23 cellular contexts compared by ENCODE assay signal in the genomic region with DNA sequence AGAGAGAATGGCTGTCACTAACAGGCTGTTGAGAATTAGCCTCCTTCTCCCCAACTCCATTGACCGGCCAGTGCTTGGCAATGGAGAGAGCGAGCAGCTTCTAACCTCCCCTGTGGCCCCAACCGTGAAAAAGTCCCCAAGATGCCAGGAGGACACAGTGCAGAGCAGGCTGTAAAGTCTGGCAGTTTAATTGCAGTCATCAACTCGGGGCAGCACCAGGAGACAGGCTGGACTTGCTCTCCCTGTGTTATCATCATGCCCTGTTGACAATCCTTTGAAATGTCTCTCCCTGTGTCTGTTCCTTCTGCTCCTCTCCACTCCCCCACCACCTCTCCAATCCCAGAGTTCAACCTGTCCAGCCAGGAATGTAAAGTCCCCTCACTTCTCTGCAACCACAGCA.
"Had no signal": no experiment of that assay in that cellular context is flagged by ENCODE, and none has a peak within 500 bp of the region (broad histone marks: within the 10 kb centered on the region; RNA-seq: fewer than 3 reads in every experiment).

No MANE protein-coding gene starts in this region.

- H3K4me1 ChIP-seq: adrenal gland, colonic mucosa had no signal

- H3K4me1 Mint-ChIP-seq: activated naive CD4-positive, alpha-beta T cell treated with anti-CD3 and anti-CD28 coated beads, Interleukin-2, amount 50 U/mL, for 24 hours; central memory CD8-positive, alpha-beta T cell; T-cell had no signal

- H3K9me3 Mint-ChIP-seq: activated naive CD4-positive, alpha-beta T cell treated with anti-CD3 and anti-CD28 coated beads, Interleukin-2, amount 50 U/mL, for 24 hours; central memory CD8-positive, alpha-beta T cell; effector memory CD8-positive, alpha-beta T cell; natural killer cell treated with Interleukin-12 subunit alpha and Interleukin-12 subunit beta and Interleukin-15 and Interleukin-18, amount 100 ng/mL, for 72 hours; stimulated activated naive CD8-positive, alpha-beta T cell treated with anti-CD3 and anti-CD28 coated beads, Interleukin-15, Interleukin-2, amounts not matched to agents 100 ng/mL and 50 ng/mL, for 24 hours; T-cell had no signal

- H3K9me3 ChIP-seq: adrenal gland, ascending aorta, colonic mucosa, esophagus muscularis mucosa, gastroesophageal sphincter, tibial artery had no signal

- H3K27me3 Mint-ChIP-seq: activated naive CD4-positive, alpha-beta T cell treated with anti-CD3 and anti-CD28 coated beads, Interleukin-2, amount 50 U/mL, for 24 hours; central memory CD8-positive, alpha-beta T cell; effector memory CD8-positive, alpha-beta T cell; natural killer cell treated with Interleukin-12 subunit alpha and Interleukin-12 subunit beta and Interleukin-15 and Interleukin-18, amount 100 ng/mL, for 72 hours; stimulated activated naive CD8-positive, alpha-beta T cell treated with anti-CD3 and anti-CD28 coated beads, Interleukin-15, Interleukin-2, amounts not matched to agents 100 ng/mL and 50 ng/mL, for 24 hours; T-cell had no signal

- DNase-seq: activated gamma-delta T cell treated with Interleukin-2 at 50 U/mL for 16 hours; activated T-cell treated with anti-CD3 and anti-CD28 coated beads, Interleukin-2, amount 50 U/mL, for 1 hour; brain microvascular endothelial cell; colonic mucosa; dorsolateral prefrontal cortex; effector memory CD8-positive, alpha-beta T cell; head of caudate nucleus; left cardiac atrium; midbrain; stimulated activated CD4-positive, alpha-beta T cell treated with anti-CD3 and anti-CD28 coated beads, Interleukin-12 subunit alpha, Interleukin-12 subunit beta, amount 100 ng/mL, for 4 hours; stimulated activated CD4-positive, alpha-beta T cell treated with anti-CD3 and anti-CD28 coated beads, Interleukin-4, amount 100 ng/mL, for 4 hours; T-cell; tibial artery; WERI-Rb-1 had no signal

- H3K27ac Mint-ChIP-seq: activated naive CD4-positive, alpha-beta T cell treated with anti-CD3 and anti-CD28 coated beads, Interleukin-2, amount 50 U/mL, for 24 hours; natural killer cell treated with Interleukin-12 subunit alpha and Interleukin-12 subunit beta and Interleukin-15 and Interleukin-18, amount 100 ng/mL, for 72 hours; stimulated activated naive CD8-positive, alpha-beta T cell treated with anti-CD3 and anti-CD28 coated beads, Interleukin-15, Interleukin-2, amounts not matched to agents 100 ng/mL and 50 ng/mL, for 24 hours; T-cell had no signal

- H3K36me3 ChIP-seq: adrenal gland, ascending aorta, brain microvascular endothelial cell, colonic mucosa, esophagus muscularis mucosa, gastroesophageal sphincter, tibial artery, WERI-Rb-1 had no signal

- H3K27me3 ChIP-seq: adrenal gland, ascending aorta, brain microvascular endothelial cell, colonic mucosa, dorsolateral prefrontal cortex, esophagus muscularis mucosa, gastroesophageal sphincter, tibial artery had no signal

- ATAC-seq: effector memory CD8-positive, alpha-beta T cell; gastroesophageal sphincter; natural killer cell treated with Interleukin-12 subunit alpha and Interleukin-12 subunit beta and Interleukin-15 and Interleukin-18, amount 100 ng/mL, for 72 hours; T-cell had no signal

- H3K36me3 Mint-ChIP-seq: natural killer cell treated with Interleukin-12 subunit alpha and Interleukin-12 subunit beta and Interleukin-15 and Interleukin-18, amount 100 ng/mL, for 72 hours had no signal

- H3K4me3 ChIP-seq: adrenal gland, ascending aorta, colonic mucosa, dorsolateral prefrontal cortex, esophagus muscularis mucosa, gastroesophageal sphincter, tibial artery had no signal

- H3K27ac ChIP-seq: adrenal gland, brain microvascular endothelial cell, colonic mucosa, dorsolateral prefrontal cortex, esophagus muscularis mucosa, gastroesophageal sphincter, parathyroid adenoma, tibial artery, WERI-Rb-1 had no signal

- H3K4me3 Mint-ChIP-seq: activated naive CD4-positive, alpha-beta T cell treated with anti-CD3 and anti-CD28 coated beads, Interleukin-2, amount 50 U/mL, for 24 hours; central memory CD8-positive, alpha-beta T cell; effector memory CD8-positive, alpha-beta T cell; natural killer cell treated with Interleukin-12 subunit alpha and Interleukin-12 subunit beta and Interleukin-15 and Interleukin-18, amount 100 ng/mL, for 72 hours; stimulated activated naive CD8-positive, alpha-beta T cell treated with anti-CD3 and anti-CD28 coated beads, Interleukin-15, Interleukin-2, amounts not matched to agents 100 ng/mL and 50 ng/mL, for 24 hours; T-cell had no signal
